In the genomic region with DNA sequence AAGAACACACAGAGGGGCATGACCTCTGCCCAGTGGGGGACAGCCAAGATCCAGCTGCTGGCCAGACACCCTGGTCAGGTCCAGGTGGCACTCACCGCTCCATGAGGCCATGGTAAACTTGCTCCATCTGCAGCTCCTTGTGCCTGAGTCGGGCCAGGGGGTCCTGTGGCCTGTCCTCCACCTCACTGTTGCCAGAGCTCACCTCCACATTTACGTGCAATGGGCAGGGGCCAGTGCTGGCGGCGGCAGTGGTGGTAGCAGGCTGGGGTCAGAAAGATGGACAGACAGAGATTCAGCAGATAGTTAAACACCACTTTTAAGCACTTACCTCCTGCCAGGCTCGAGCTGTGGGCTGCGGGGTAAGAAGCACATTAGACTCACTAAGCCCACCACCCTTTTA, we compare ENCODE assay signal across 24 cellular contexts. TPM values are rescaled to one million over a fixed set of nuclear protein-coding genes. Genes with fewer than 3 reads are reported as not detected.
DNase-seq lines count a peak whose midpoint lies in the region; ATAC-seq and TF ChIP-seq lines count a peak whose summit lies in the region.
"Had no signal": no experiment of that assay in that cellular context is flagged by ENCODE, and none has a peak within 500 bp of the region (broad histone marks: within the 10 kb centered on the region; RNA-seq: fewer than 3 reads in every experiment).

No MANE protein-coding gene starts in this region.

- peak overlapping the region in 1 of 11 experiments; percentile 23; a peak in 1 of 22 replicates for H3K9ac ChIP-seq in BLaER1 treated with 17β-estradiol and CSF1 and Interleukin-3, amounts not matched to agents 10 nM and 100 nM

- no peak overlapping the region for H3K4me2 ChIP-seq in BLaER1 treated with 17β-estradiol and CSF1 and Interleukin-3, amounts not matched to agents 10 nM and 100 nM

- no peaks in the 10 kb centered on the region for H3K27me3 ChIP-seq in BLaER1 treated with 17β-estradiol and CSF1 and Interleukin-3, amounts not matched to agents 10 nM and 100 nM
- no peaks in the 10 kb centered on the region for H3K27me3 ChIP-seq in CD4-positive, alpha-beta T cell (ENCODE audit: control insufficient read depth, insufficient read depth, low read length)
- H3K27me3 ChIP-seq in naive thymus-derived CD4-positive, alpha-beta T cell (ENCODE audit: control insufficient read depth in 2 of 2, insufficient read depth in 2 of 2, low read length in 2 of 2), result no peaks in the 10 kb centered on the region
- H3K27me3 ChIP-seq in body of pancreas, result no peaks in the 10 kb centered on the region
- H3K27me3 ChIP-seq: colonic mucosa, heart right ventricle, left lung, Peyer's patch, SJCRH30 had no signal

- intact Hi-C loops in CD4-positive, alpha-beta T cell (cut with DNase I, micrococcal nuclease), result loop anchor here in 1 of 2 experiments (5.0 kb wide), 1 partner anchor 38 kb away; no protein-coding TSS in a partner anchor
- intact Hi-C loops in naive thymus-derived CD4-positive, alpha-beta T cell (cut with micrococcal nuclease), result loop anchor here (5.0 kb wide), 1 partner anchor 38 kb away; no protein-coding TSS in a partner anchor
- intact Hi-C loops in body of pancreas (cut with DNase I), result no loop called here

- H3K4me1 ChIP-seq in BLaER1 treated with 17β-estradiol and CSF1 and Interleukin-3, amounts not matched to agents 10 nM and 100 nM, result peaks cover 33 to 77% (median 55%) of the 10 kb centered on the region in 10 experiments
- peaks cover 32 to 44% of the 10 kb centered on the region in 2 donors for H3K4me1 ChIP-seq in naive thymus-derived CD4-positive, alpha-beta T cell (ENCODE audit: control insufficient read depth in 2 of 2, insufficient read depth in 2 of 2, low read length in 2 of 2)
- no peaks in the 10 kb centered on the region for H3K4me1 ChIP-seq in body of pancreas
- H3K4me1 ChIP-seq: colonic mucosa, SJCRH30 had no signal

- H3K4me3 Mint-ChIP-seq in CD4-positive, alpha-beta T cell, result no peak overlapping the region
- H3K4me3 Mint-ChIP-seq in naive thymus-derived CD4-positive, alpha-beta T cell, result no peak overlapping the region
- H3K4me3 Mint-ChIP-seq: brain, type B pancreatic cell had no signal

- no peaks in the 10 kb centered on the region for H3K27me3 Mint-ChIP-seq in CD4-positive, alpha-beta T cell
- H3K27me3 Mint-ChIP-seq in naive thymus-derived CD4-positive, alpha-beta T cell, result no peaks in the 10 kb centered on the region
- H3K27me3 Mint-ChIP-seq: brain, type B pancreatic cell had no signal

- peak overlapping the region; percentile 83 for H3K27ac Mint-ChIP-seq in CD4-positive, alpha-beta T cell
- peak overlapping the region; percentile 95 to 96 for H3K27ac Mint-ChIP-seq in activated naive CD4-positive, alpha-beta T cell treated with anti-CD3 and anti-CD28 coated beads, Interleukin-2, amount 50 U/mL, for 72 hours
- H3K27ac Mint-ChIP-seq in naive thymus-derived CD4-positive, alpha-beta T cell, result peak overlapping the region; percentile 61 to 98 (median 93)
- H3K27ac Mint-ChIP-seq: brain, type B pancreatic cell had no signal

- H4K20me1 ChIP-seq in BLaER1 treated with 17β-estradiol and CSF1 and Interleukin-3, amounts not matched to agents 10 nM and 100 nM, result peaks cover 0 to 36% (median 12%) of the 10 kb centered on the region in 11 experiments; a peak in 8 of 22 replicates

- WGBS in body of pancreas, 2 donors, result 86 to 90% methylated on average over 5 to 7 of the region's 7 CpGs

- TF ChIP-seq CTCF in CD4-positive, alpha-beta T cell (IDR thresholded peaks at IDR 0.05), result no peak
- no peak for TF ChIP-seq CTCF in body of pancreas (IDR thresholded peaks at IDR 0.05)

- H3K9me3 Mint-ChIP-seq in CD4-positive, alpha-beta T cell, result no peaks in the 10 kb centered on the region
- no peaks in the 10 kb centered on the region for H3K9me3 Mint-ChIP-seq in activated naive CD4-positive, alpha-beta T cell treated with anti-CD3 and anti-CD28 coated beads, Interleukin-2, amount 50 U/mL, for 72 hours
- no peaks in the 10 kb centered on the region for H3K9me3 Mint-ChIP-seq in naive thymus-derived CD4-positive, alpha-beta T cell
- H3K9me3 Mint-ChIP-seq: brain, type B pancreatic cell had no signal

- H3K27ac ChIP-seq in BLaER1 treated with 17β-estradiol and CSF1 and Interleukin-3, amounts not matched to agents 10 nM and 100 nM, result peak overlapping the region in 8 of 11 experiments; percentile 22 to 100 (median 99); a peak in 11 of 22 replicates
- peak overlapping the region; percentile 62 for H3K27ac ChIP-seq in CD4-positive, alpha-beta T cell (ENCODE audit: low read depth, low read length)
- H3K27ac ChIP-seq in naive thymus-derived CD4-positive, alpha-beta T cell (ENCODE audit: low read depth, low read length), result peak overlapping the region; percentile 63
- no peak overlapping the region for H3K27ac ChIP-seq in body of pancreas
- H3K27ac ChIP-seq: colonic mucosa, heart right ventricle, left lung, SJCRH30 had no signal

- H3K36me3 ChIP-seq in BLaER1 treated with 17β-estradiol and CSF1 and Interleukin-3, amounts not matched to agents 10 nM and 100 nM, result peaks cover 94 to 100% (median 96%) of the 10 kb centered on the region in 11 experiments
- H3K36me3 ChIP-seq in naive thymus-derived CD4-positive, alpha-beta T cell (ENCODE audit: control insufficient read depth in 2 of 3, insufficient read depth in 3 of 3, low read length in 3 of 3), result peaks cover 76 to 96% (median 92%) of the 10 kb centered on the region in 3 experiments
- H3K36me3 ChIP-seq in body of pancreas (replicated peaks in 1 of 2; ENCODE audit: insufficient read depth in 1 of 2, low read depth in 2 of 2), result peaks cover 0 to 25% of the 10 kb centered on the region in 2 donors
- H3K36me3 ChIP-seq: SJCRH30 had no signal

- peaks cover 0 to 1% (median 0%) of the 10 kb centered on the region in 11 experiments; a peak in 8 of 22 replicates for H3K9me3 ChIP-seq in BLaER1 treated with 17β-estradiol and CSF1 and Interleukin-3, amounts not matched to agents 10 nM and 100 nM (replicated peaks in 1 of 11)
- no peaks in the 10 kb centered on the region for H3K9me3 ChIP-seq in CD4-positive, alpha-beta T cell (ENCODE audit: control insufficient read depth, low read length)
- H3K9me3 ChIP-seq in naive thymus-derived CD4-positive, alpha-beta T cell (ENCODE audit: control insufficient read depth in 2 of 3, low read length in 3 of 3), result no peaks in the 10 kb centered on the region
- H3K9me3 ChIP-seq in body of pancreas, result no peaks in the 10 kb centered on the region
- H3K9me3 ChIP-seq: colonic mucosa, heart right ventricle, left lung, Peyer's patch, SJCRH30 had no signal

- H3K36me3 Mint-ChIP-seq in CD4-positive, alpha-beta T cell (ENCODE audit: low read depth), result peaks cover 100% of the 10 kb centered on the region
- peaks cover 47 to 61% of the 10 kb centered on the region in 2 donors for H3K36me3 Mint-ChIP-seq in activated naive CD4-positive, alpha-beta T cell treated with anti-CD3 and anti-CD28 coated beads, Interleukin-2, amount 50 U/mL, for 72 hours
- H3K36me3 Mint-ChIP-seq in naive thymus-derived CD4-positive, alpha-beta T cell, result peaks cover 21 to 72% (median 55%) of the 10 kb centered on the region in 5 donors

- ATAC-seq in CD4-positive, alpha-beta T cell (ENCODE audit: poor library complexity), result no peak
- no peak for ATAC-seq in activated naive CD4-positive, alpha-beta T cell treated with anti-CD3 and anti-CD28 coated beads, Interleukin-2, amount 50 U/mL, for 72 hours
- ATAC-seq in naive thymus-derived CD4-positive, alpha-beta T cell, result no peak
- ATAC-seq in GM18909 (IDR thresholded peaks at IDR 0.05; ENCODE audit: poor library complexity, unreplicated experiment) (no peak), body of pancreas (no peak)
- ATAC-seq: HCT116, heart right ventricle, left lung had no signal

- peaks cover 77% of the 10 kb centered on the region for H3K4me1 Mint-ChIP-seq in CD4-positive, alpha-beta T cell (ENCODE audit: low read depth)
- H3K4me1 Mint-ChIP-seq in naive thymus-derived CD4-positive, alpha-beta T cell, result peaks cover 47 to 80% (median 63%) of the 10 kb centered on the region in 7 donors
- H3K4me1 Mint-ChIP-seq: brain had no signal

- H3K4me3 ChIP-seq in BLaER1 treated with 17β-estradiol and CSF1 and Interleukin-3, amounts not matched to agents 10 nM and 100 nM, result no peak overlapping the region
- no peak overlapping the region for H3K4me3 ChIP-seq in naive thymus-derived CD4-positive, alpha-beta T cell (ENCODE audit: low read length)
- H3K4me3 ChIP-seq in body of pancreas, result no peak overlapping the region
- H3K4me3 ChIP-seq: colonic mucosa, heart right ventricle, left lung, Peyer's patch, SJCRH30, skin epidermis had no signal

- TF ChIP-seq POLR2A in body of pancreas (IDR thresholded peaks at IDR 0.05), result no peak

- POLR2A ChIA-PET in CD4-positive, alpha-beta T cell (lab: Charles Lee), result interaction anchor here (1.3 kb wide), 1 partner anchor 25 kb away, joined by 6 read pairs; no protein-coding TSS in a partner anchor
- POLR2A ChIA-PET in naive thymus-derived CD4-positive, alpha-beta T cell (lab: Charles Lee), result interaction anchor here (0.9 to 33.8 kb wide), 3 partner anchors 9 to 31 kb away, joined by 3 to 978 read pairs (median 3); partner anchors contain the start of gene AKNA

- CTCF ChIA-PET in CD4-positive, alpha-beta T cell (lab: Charles Lee), result no interaction called here
- CTCF ChIA-PET in naive thymus-derived CD4-positive, alpha-beta T cell (lab: Charles Lee), result no interaction called here

- no peak for DNase-seq in CD4-positive, alpha-beta T cell
- DNase-seq in activated naive CD4-positive, alpha-beta T cell treated with anti-CD3 and anti-CD28 coated beads, Interleukin-2, amount 50 U/mL, for 72 hours (ENCODE audit: low spot score in 2 of 2), result no peak
- DNase-seq in naive thymus-derived CD4-positive, alpha-beta T cell, result no peak
- DNase-seq in body of pancreas, result no peak
- DNase-seq in NCI-H748 (lab: John Stamatoyannopoulos, UW; ENCODE audit: unreplicated experiment), result no peak
- DNase-seq: colonic mucosa, heart right ventricle, left lung, NCI-H1105, NCI-H2081 treated with DMSO at 0.1 percent for 48 hours, Peyer's patch, SJCRH30 had no signal

RNA-seq across cellular contexts. Expression of gene AKNA, which starts 28.0 kb away (rescaled TPM):
- total RNA-seq in CD4-positive, alpha-beta T cell, result 100 to 1,000 TPM; 247 to 258 TPM
- 100 to 1,000 TPM; 165 to 174 TPM for total RNA-seq in activated naive CD4-positive, alpha-beta T cell treated with anti-CD3 and anti-CD28 coated beads, Interleukin-2, amount 50 U/mL, for 72 hours
- total RNA-seq in naive thymus-derived CD4-positive, alpha-beta T cell, result 100 to 1,000 TPM; 276 to 403 (median 375) TPM
- 10 to 100 TPM; 20.5 to 39.6 TPM for polyA plus RNA-seq in naive thymus-derived CD4-positive, alpha-beta T cell
- total RNA-seq in body of pancreas, result 10 to 100 TPM in 1 of 2 donors, 1 to 10 TPM in 1; 7.3 to 11.9 TPM

RNA-seq across cellular contexts. Expression of gene ORM2, which starts 30.1 kb away (rescaled TPM):
- not detected for total RNA-seq in CD4-positive, alpha-beta T cell
- total RNA-seq in activated naive CD4-positive, alpha-beta T cell treated with anti-CD3 and anti-CD28 coated beads, Interleukin-2, amount 50 U/mL, for 72 hours, result not detected
- total RNA-seq in naive thymus-derived CD4-positive, alpha-beta T cell, result not detected
- not detected for polyA plus RNA-seq in naive thymus-derived CD4-positive, alpha-beta T cell
- total RNA-seq in body of pancreas, result not detected
- total RNA-seq: endothelial cell of umbilical vein; fibroblast of villous mesenchyme; G401; heart right ventricle; LHCN-M2; NCI-H460; Peyer's patch; SJCRH30; T-helper 2 cell treated with Interferon-gamma antibody and Interleukin-4, amounts not matched to agents 100 ng/mL and 5 ng/mL, for 36 hours had no signal
- polyA plus RNA-seq: endothelial cell of umbilical vein had no signal

RNA-seq across cellular contexts. Expression of gene ORM1, which starts 36.9 kb away (rescaled TPM):
- total RNA-seq in CD4-positive, alpha-beta T cell, result not detected
- not detected for total RNA-seq in activated naive CD4-positive, alpha-beta T cell treated with anti-CD3 and anti-CD28 coated beads, Interleukin-2, amount 50 U/mL, for 72 hours
- total RNA-seq in naive thymus-derived CD4-positive, alpha-beta T cell, result under 1 TPM in 1 of 5 experiments, not detected in 4; 0.29 TPM
- not detected for polyA plus RNA-seq in naive thymus-derived CD4-positive, alpha-beta T cell
- 10 to 100 TPM in 1 of 2 donors, not detected in 1; 43.8 TPM for total RNA-seq in body of pancreas
- total RNA-seq: endothelial cell of umbilical vein; fibroblast of villous mesenchyme; G401; LHCN-M2; NCI-H460; Peyer's patch; SJCRH30; T-helper 2 cell treated with Interferon-gamma antibody and Interleukin-4, amounts not matched to agents 100 ng/mL and 5 ng/mL, for 36 hours had no signal
- polyA plus RNA-seq: endothelial cell of umbilical vein had no signal

Comparison
In these comparisons a context has a peak if more than half of its experiments do, and no peak if none do; other contexts are left out.
1. H3K27ac ChIP-seq: peak in BLaER1 treated with 17β-estradiol and CSF1 and Interleukin-3, amounts not matched to agents 10 nM and 100 nM (8 of 11), CD4-positive, alpha-beta T cell (single experiment) and naive thymus-derived CD4-positive, alpha-beta T cell (single experiment); none in body of pancreas (0 of 4).
2. RNA of gene AKNA, which starts 28.0 kb away (total RNA-seq): 276 to 403 TPM in naive thymus-derived CD4-positive, alpha-beta T cell, 247 to 258 TPM in CD4-positive, alpha-beta T cell and 165 to 174 TPM in activated naive CD4-positive, alpha-beta T cell treated with anti-CD3 and anti-CD28 coated beads, Interleukin-2, amount 50 U/mL, for 72 hours; 7.3 to 11.9 TPM in body of pancreas; every median in the first group is over 10 times any median in the second.
3. Peak in every context shown above with its lines, with median percentiles within 50 percentile points of each other: H3K27ac Mint-ChIP-seq.